Comparison of ENCODE assay signal across 2 cellular contexts in the genomic region with DNA sequence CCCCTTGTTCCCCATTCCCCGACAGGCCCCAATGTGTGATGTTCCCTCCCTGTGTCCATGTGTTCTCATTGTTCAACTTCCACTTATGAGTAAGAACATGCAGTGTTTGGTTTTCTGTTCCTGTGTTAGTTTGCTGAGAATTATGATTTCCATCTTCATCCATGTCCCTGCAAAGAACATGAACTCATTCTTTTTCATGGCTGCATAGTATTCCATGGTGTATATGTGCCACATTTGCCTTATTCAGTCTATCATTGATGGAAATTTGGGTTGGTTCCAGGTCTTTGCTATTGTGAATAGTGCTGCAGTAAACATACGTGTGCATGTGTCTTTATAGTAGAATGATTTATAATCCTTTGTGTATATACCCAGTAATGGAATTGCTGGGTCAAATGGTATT.
A peak's percentile ranks its signal among the peaks of the same experiment; 100 is the strongest.
DNase-seq lines count a peak whose midpoint lies in the region; ATAC-seq, FAIRE-seq and TF ChIP-seq lines count a peak whose summit lies in the region.
"Not testable (repeated sequence)": the region's sequence is repeated elsewhere in the genome, so short reads cannot be mapped to it uniquely, and the experiment has no call there.

No MANE protein-coding gene starts in this region.

- BruUV-seq in K562 (replicated peaks; lab: Mats Ljungman, UMichigan) = not testable (repeated sequence)

- FAIRE-seq in K562 (lab: Jason Lieb, UNC) = not testable (repeated sequence)

- not testable (repeated sequence) for H3K9me3 ChIP-seq in HEK293 (ENCODE audit: control insufficient read depth, insufficient read depth, low read depth, low read length); K562 (replicated peaks; ENCODE audit: control insufficient read depth, insufficient read depth, low read depth, low read length)

- not testable (repeated sequence) for H3K27ac ChIP-seq in HEK293 (ENCODE audit: extremely low read depth, low read depth, low read length); K562 (ENCODE audit: extremely low read depth, low read depth, low read length)

- ATAC-seq in K562 = not testable (repeated sequence)

- in situ Hi-C loops in K562 (cut with MboI) = not testable (repeated sequence)

- CTCF ChIA-PET in HEK293 (lab: Yijun Ruan, JAX); K562 (lab: Yijun Ruan, JAX; ENCODE audit: low intra/inter-chr PET ratio): not testable (repeated sequence)

- not testable (repeated sequence) for H3K4me2 ChIP-seq in K562 (ENCODE audit: insufficient read depth, low read length)

- not testable (repeated sequence) for H3K36me3 ChIP-seq in HEK293 (ENCODE audit: control insufficient read depth in 2 of 2, insufficient read depth in 1 of 2, low read length in 2 of 2); K562 (ENCODE audit: control insufficient read depth, insufficient read depth, low read length)

- TF ChIP-seq EP300 in K562 (IDR thresholded peaks at IDR 0.05; ENCODE audit: low read length) = not testable (repeated sequence)

- not testable (repeated sequence) for H3K9me1 ChIP-seq in K562 (ENCODE audit: control insufficient read depth, insufficient read depth, low read length)

- DNase-seq in K562 (ENCODE audit: extremely low read depth in 1 of 4, low spot score in 3 of 4) = not testable (repeated sequence)

- POLR2A ChIA-PET in HEK293 (lab: Yijun Ruan, JAX); K562 (lab: Yijun Ruan, JAX): not testable (repeated sequence)

- not testable (repeated sequence) for H3K4me1 ChIP-seq in HEK293 (ENCODE audit: control insufficient read depth, insufficient read depth, low read length); K562 (replicated peaks in 1 of 2; ENCODE audit: control insufficient read depth in 2 of 2, insufficient read depth in 2 of 2, low read length in 2 of 2)

- H4K20me1 ChIP-seq in K562 (replicated peaks; ENCODE audit: control insufficient read depth, insufficient read depth, low read length) = not testable (repeated sequence)

- intact Hi-C loops in K562 (cut with micrococcal nuclease) = not testable (repeated sequence)

- TF ChIP-seq CTCF in HEK293 (tag by site-specific recombination; IDR thresholded peaks at IDR 0.05); K562 (IDR thresholded peaks at IDR 0.05 in 2 of 3, conservative IDR thresholded peaks at IDR 0.05 in 1 of 3; ENCODE audit: insufficient read depth in 2 of 3, low read depth in 1 of 3, low read length in 3 of 3): not testable (repeated sequence)

- WGBS in K562 (ENCODE audit: insufficient coverage, low coverage, missing lambda C conversion rate) = 0% methylated on average over 2 of the region's 2 CpGs

- not testable (repeated sequence) for TF ChIP-seq POLR2A in K562 (conservative IDR thresholded peaks at IDR 0.05)

- not testable (repeated sequence) for H3K79me2 ChIP-seq in K562 (ENCODE audit: control insufficient read depth, insufficient read depth, low read length)

- H2AFZ ChIP-seq in K562 (ENCODE audit: low read depth, low read length) = not testable (repeated sequence)

- H3K9ac ChIP-seq in K562 (ENCODE audit: insufficient read depth in 1 of 2, low read depth in 2 of 2, low read length in 2 of 2) = not testable (repeated sequence)

- not testable (repeated sequence) for TF ChIP-seq RAD21 in K562 (CRISPR knock-in tag; conservative IDR thresholded peaks at IDR 0.05 in 1 of 2, IDR thresholded peaks at IDR 0.05 in 1 of 2)

- H3K4me3 ChIP-seq in HEK293 (ENCODE audit: low read depth, low read length); K562: not testable (repeated sequence)

- not testable (repeated sequence) for H3K27me3 ChIP-seq in K562 (ENCODE audit: control insufficient read depth in 2 of 2, insufficient read depth in 2 of 2, low read length in 2 of 2)

TF ChIP-seq in HEK293, 187 proteins besides CTCF, POLR2A, EP300 and RAD21:
- peak; percentile 87 for TF ChIP-seq ZNF146 (tag by site-specific recombination; IDR thresholded peaks at IDR 0.05)
TF ChIP-seq in HEK293: peak in this region for 1; not testable (repeated sequence) for 186.

TF ChIP-seq in K562, 482 proteins besides CTCF, POLR2A, EP300 and RAD21:
- TF ChIP-seq ZNF146 (CRISPR knock-in tag; IDR thresholded peaks at IDR 0.05; ENCODE audit: unreplicated experiment) (peak; percentile 91), RBM25 (IDR thresholded peaks at IDR 0.05; ENCODE audit: low read depth, low read length, severe bottlenecking) (peak; percentile 54)
